ENCODE assay signal across 34 cellular contexts in the genomic region with DNA sequence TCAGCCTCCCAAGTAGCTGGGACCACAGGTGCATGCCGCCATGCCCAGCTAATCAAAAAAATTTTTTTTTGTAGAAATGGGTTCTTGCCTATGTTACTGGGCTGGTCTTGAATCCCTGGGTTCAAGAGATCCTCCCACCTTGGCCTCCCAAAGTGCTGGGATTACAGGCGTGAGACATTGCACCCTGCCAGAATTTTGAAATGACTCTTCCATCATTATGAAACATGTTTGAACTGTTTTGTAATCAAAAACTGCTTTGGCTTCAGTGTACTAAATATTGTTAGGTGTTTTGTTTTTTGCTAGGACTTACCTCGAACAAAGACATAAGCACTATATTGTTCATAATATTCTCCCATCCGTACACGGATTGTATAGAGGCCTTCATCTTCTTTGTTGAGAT.
"Had no signal": no experiment of that assay in that cellular context is flagged by ENCODE, and none has a peak within 500 bp of the region (broad histone marks: within the 10 kb centered on the region; RNA-seq: fewer than 3 reads in every experiment).

No MANE protein-coding gene starts in this region.

- DNase-seq: activated B cell treated with CpG ODN at 0.5 μM for 24 hours; activated CD4-positive, alpha-beta T cell treated with anti-CD3 and anti-CD28 coated beads for 48 hours; activated CD4-positive, alpha-beta T cell treated with anti-CD3 and anti-CD28 coated beads, Interleukin-2, amount 50 U/mL, for 1 hour; activated CD4-positive, alpha-beta T cell treated with anti-CD3 and anti-CD28 coated beads, Interleukin-2, amount 50 U/mL, for 48 hours; activated CD8-positive, alpha-beta memory T cell treated with anti-CD3 and anti-CD28 coated beads, Interleukin-2, amount 10 ng/mL, durations not matched to agents 7 days and 5 days; activated CD8-positive, alpha-beta memory T cell treated with anti-CD3 and anti-CD28 coated beads, Interleukin-2, amount 50 U/mL, for 4 hours; activated CD8-positive, alpha-beta T cell treated with anti-CD3 and anti-CD28 coated beads, Interleukin-2, amount 10 ng/mL, durations not matched to agents 7 days and 5 days; activated effector memory CD4-positive, alpha-beta T cell treated with anti-CD3 and anti-CD28 coated beads, Interleukin-2, amount 50 U/mL, for 16 hours; activated naive CD4-positive, alpha-beta T cell treated with anti-CD3 and anti-CD28 coated beads for 36 hours; activated naive CD8-positive, alpha-beta T cell treated with anti-CD3 and anti-CD28 coated beads, Interleukin-2, amount 10 ng/mL, durations not matched to agents 7 days and 5 days; activated T-cell treated with anti-CD3 and anti-CD28 coated beads, Interleukin-2, amount 50 U/mL, for 1 hour; activated T-cell treated with anti-CD3 and anti-CD28 coated beads, Interleukin-2, amount 50 U/mL, for 48 hours; brain microvascular endothelial cell; cortex of kidney; dermis blood vessel endothelial cell; effector CD4-positive, alpha-beta T cell; effector memory CD8-positive, alpha-beta T cell; erythroblast; foreskin keratinocyte; heart left ventricle; T-helper 1 cell; T-helper 17 cell; T1000; WERI-Rb-1 had no signal

- H3K4me3 ChIP-seq: esophagus muscularis mucosa, heart left ventricle had no signal

- H3K9me3 ChIP-seq: esophagus muscularis mucosa, heart left ventricle had no signal

- FAIRE-seq: astrocyte, bronchial epithelial cell, colon had no signal

- H3K4me1 ChIP-seq: esophagus muscularis mucosa, foreskin keratinocyte had no signal

- H3K4me1 Mint-ChIP-seq: activated B cell treated with CpG ODN at 0.5 μM for 24 hours; activated CD8-positive, alpha-beta memory T cell treated with anti-CD3 and anti-CD28 coated beads, Interleukin-2, amount 10 ng/mL, durations not matched to agents 7 days and 5 days; activated naive CD4-positive, alpha-beta T cell treated with anti-CD3 and anti-CD28 coated beads, Interleukin-2, amount 50 U/mL, for 24 hours; activated naive CD8-positive, alpha-beta T cell treated with anti-CD3 and anti-CD28 coated beads, Interleukin-2, amount 10 ng/mL, durations not matched to agents 7 days and 5 days; central memory CD8-positive, alpha-beta T cell; T-helper 17 cell had no signal

- H3K36me3 Mint-ChIP-seq: activated CD8-positive, alpha-beta memory T cell treated with anti-CD3 and anti-CD28 coated beads, Interleukin-2, amount 10 ng/mL, durations not matched to agents 7 days and 5 days; activated naive CD8-positive, alpha-beta T cell treated with anti-CD3 and anti-CD28 coated beads, Interleukin-2, amount 10 ng/mL, durations not matched to agents 7 days and 5 days had no signal

- H3K9me3 Mint-ChIP-seq: activated B cell treated with CpG ODN at 0.5 μM for 24 hours; activated naive CD4-positive, alpha-beta T cell treated with anti-CD3 and anti-CD28 coated beads for 36 hours; activated naive CD4-positive, alpha-beta T cell treated with anti-CD3 and anti-CD28 coated beads, Interleukin-2, amount 50 U/mL, for 24 hours; activated naive CD8-positive, alpha-beta T cell treated with anti-CD3 and anti-CD28 coated beads, Interleukin-2, amount 10 ng/mL, durations not matched to agents 7 days and 5 days; activated T-helper 1 cell treated with anti-CD3 and anti-CD28 coated beads, Interleukin-12 subunit alpha, Interleukin-12 subunit beta, Interleukin-2, Interleukin-4 antibody, amounts not matched to agents 30 ng/mL and 10 ng/mL and 1 ng/mL, durations not matched to agents 14 hours and 24 hours and 36 hours; activated T-helper 2 cell treated with anti-CD3 and anti-CD28 coated beads, Interferon-gamma antibody, Interleukin-2, Interleukin-4, amounts not matched to agents 10 μg/mL and 5 μg/mL and 100 μg/mL, durations not matched to agents 14 hours and 24 hours and 36 hours; central memory CD8-positive, alpha-beta T cell; effector memory CD8-positive, alpha-beta T cell; T-helper 2 cell treated with Interferon-gamma antibody and Interleukin-4, amounts not matched to agents 5 μg/mL and 100 μg/mL, for 36 hours had no signal

- H3K27ac Mint-ChIP-seq: activated B cell treated with CpG ODN at 0.5 μM for 24 hours; activated CD8-positive, alpha-beta memory T cell treated with anti-CD3 and anti-CD28 coated beads, Interleukin-2, amount 10 ng/mL, durations not matched to agents 7 days and 5 days; activated CD8-positive, alpha-beta T cell treated with anti-CD3 and anti-CD28 coated beads, Interleukin-2, amount 10 ng/mL, durations not matched to agents 7 days and 5 days; activated naive CD4-positive, alpha-beta T cell treated with anti-CD3 and anti-CD28 coated beads for 36 hours; activated naive CD4-positive, alpha-beta T cell treated with anti-CD3 and anti-CD28 coated beads, Interleukin-2, amount 50 U/mL, for 24 hours; activated naive CD8-positive, alpha-beta T cell treated with anti-CD3 and anti-CD28 coated beads, Interleukin-2, amount 10 ng/mL, durations not matched to agents 7 days and 5 days; activated T-helper 1 cell treated with anti-CD3 and anti-CD28 coated beads, Interleukin-12 subunit alpha, Interleukin-12 subunit beta, Interleukin-2, Interleukin-4 antibody, amounts not matched to agents 30 ng/mL and 10 ng/mL and 1 ng/mL, durations not matched to agents 14 hours and 24 hours and 36 hours; activated T-helper 2 cell treated with anti-CD3 and anti-CD28 coated beads, Interferon-gamma antibody, Interleukin-2, Interleukin-4, amounts not matched to agents 10 μg/mL and 5 μg/mL and 100 μg/mL, durations not matched to agents 14 hours and 24 hours and 36 hours; effector memory CD8-positive, alpha-beta T cell; T-helper 17 cell; T-helper 2 cell treated with Interferon-gamma antibody and Interleukin-4, amounts not matched to agents 5 μg/mL and 100 μg/mL, for 36 hours had no signal

- H3K27me3 Mint-ChIP-seq: activated B cell treated with CpG ODN at 0.5 μM for 24 hours; activated CD8-positive, alpha-beta memory T cell treated with anti-CD3 and anti-CD28 coated beads, Interleukin-2, amount 10 ng/mL, durations not matched to agents 7 days and 5 days; activated naive CD4-positive, alpha-beta T cell treated with anti-CD3 and anti-CD28 coated beads, Interleukin-2, amount 50 U/mL, for 24 hours; activated naive CD8-positive, alpha-beta T cell treated with anti-CD3 and anti-CD28 coated beads, Interleukin-2, amount 10 ng/mL, durations not matched to agents 7 days and 5 days; central memory CD8-positive, alpha-beta T cell; effector memory CD8-positive, alpha-beta T cell had no signal

- H3K27me3 ChIP-seq: brain microvascular endothelial cell, esophagus muscularis mucosa, foreskin keratinocyte, heart left ventricle had no signal

- H3K4me3 Mint-ChIP-seq: activated B cell treated with CpG ODN at 0.5 μM for 24 hours; activated CD8-positive, alpha-beta memory T cell treated with anti-CD3 and anti-CD28 coated beads, Interleukin-2, amount 10 ng/mL, durations not matched to agents 7 days and 5 days; activated CD8-positive, alpha-beta T cell treated with anti-CD3 and anti-CD28 coated beads, Interleukin-2, amount 10 ng/mL, durations not matched to agents 7 days and 5 days; activated naive CD4-positive, alpha-beta T cell treated with anti-CD3 and anti-CD28 coated beads for 36 hours; activated naive CD4-positive, alpha-beta T cell treated with anti-CD3 and anti-CD28 coated beads, Interleukin-2, amount 50 U/mL, for 24 hours; activated naive CD8-positive, alpha-beta T cell treated with anti-CD3 and anti-CD28 coated beads, Interleukin-2, amount 10 ng/mL, durations not matched to agents 7 days and 5 days; activated T-helper 1 cell treated with anti-CD3 and anti-CD28 coated beads, Interleukin-12 subunit alpha, Interleukin-12 subunit beta, Interleukin-2, Interleukin-4 antibody, amounts not matched to agents 30 ng/mL and 10 ng/mL and 1 ng/mL, durations not matched to agents 14 hours and 24 hours and 36 hours; central memory CD8-positive, alpha-beta T cell; effector memory CD8-positive, alpha-beta T cell; T-helper 17 cell; T-helper 2 cell treated with Interferon-gamma antibody and Interleukin-4, amounts not matched to agents 5 μg/mL and 100 μg/mL, for 36 hours had no signal

- H3K36me3 ChIP-seq: brain microvascular endothelial cell, WERI-Rb-1 had no signal

- ATAC-seq: activated CD4-positive, CD25-positive, alpha-beta regulatory T cell treated with anti-CD3 and anti-CD28 coated beads, Interleukin-2, amount 50 U/mL, for 24 hours; activated CD8-positive, alpha-beta memory T cell treated with anti-CD3 and anti-CD28 coated beads, Interleukin-2, amount 10 ng/mL, durations not matched to agents 7 days and 5 days; activated CD8-positive, alpha-beta T cell treated with anti-CD3 and anti-CD28 coated beads, Interleukin-2, amount 10 ng/mL, durations not matched to agents 7 days and 5 days; effector memory CD8-positive, alpha-beta T cell; foreskin keratinocyte; heart left ventricle; T-helper 17 cell had no signal

- H3K27ac ChIP-seq: brain microvascular endothelial cell, esophagus muscularis mucosa, foreskin keratinocyte, heart left ventricle, WERI-Rb-1 had no signal
